27 cellular contexts compared by ENCODE assay signal in genomic region chr16:4525634-4526277, GRCh38. TPM values are rescaled to one million over a fixed set of nuclear protein-coding genes. Genes with fewer than 3 reads are reported as not detected.
DNase-seq lines count a peak whose midpoint lies in the region; ATAC-seq and TF ChIP-seq lines count a peak whose summit lies in the region.
"Had no signal": no experiment of that assay in that cellular context is flagged by ENCODE, and none has a peak within 500 bp of the region (broad histone marks: within the 10 kb centered on the region; RNA-seq: fewer than 3 reads in every experiment).

No MANE protein-coding gene starts in this region.

- ATAC-seq in left ventricle myocardium superior, result peak; percentile 7
- no peak for ATAC-seq in Right ventricle myocardium inferior
- no peak for ATAC-seq in PC-3
- ATAC-seq: Panc1; stimulated activated effector memory CD8-positive, alpha-beta T cell treated with anti-CD3 and anti-CD28 coated beads, Interleukin-12 subunit alpha, Interleukin-12 subunit beta, amount 100 ng/mL, for 72 hours had no signal

- TF ChIP-seq CTCF in brain (conservative IDR thresholded peaks at IDR 0.05), result no peak
- TF ChIP-seq CTCF in PC-3 (conservative IDR thresholded peaks at IDR 0.05; ENCODE audit: low read depth, low read length), result no peak

- CTCF ChIA-PET in PC-3 (lab: Charles Lee), result no interaction called here

- H3K27ac ChIP-seq in PC-3 (ENCODE audit: low read length), result no peak overlapping the region
- H3K27ac ChIP-seq: ascending aorta, ovary had no signal

- no peaks in the 10 kb centered on the region for H3K9me2 ChIP-seq in PC-3 (replicated peaks; ENCODE audit: low read length)

- peaks cover 80% of the 10 kb centered on the region for H3K4me1 Mint-ChIP-seq in brain

- no peak overlapping the region for H2AFZ ChIP-seq in PC-3 (ENCODE audit: low read length)

- peak overlapping the region in 3 of 5 experiments; percentile 75 to 99 (median 86) for H3K27ac Mint-ChIP-seq in brain
- H3K27ac Mint-ChIP-seq: activated B cell treated with CpG ODN at 0.5 μM for 24 hours; nephron; stimulated activated effector memory CD8-positive, alpha-beta T cell treated with anti-CD3 and anti-CD28 coated beads, Interleukin-12 subunit alpha, Interleukin-12 subunit beta, amount 100 ng/mL, for 72 hours had no signal

- POLR2A ChIA-PET in PC-3 (lab: Charles Lee; ENCODE audit: unreplicated experiment), result no interaction called here

- TF ChIP-seq POLR2A in erythroblast (IDR thresholded peaks at IDR 0.05; ENCODE audit: low read length), result no peak

- H3K36me3 ChIP-seq in PC-3 (ENCODE audit: low read depth, low read length), result no peaks in the 10 kb centered on the region
- H3K36me3 ChIP-seq: ovary had no signal

- H3K9ac ChIP-seq in PC-3 (ENCODE audit: low read length), result no peak overlapping the region

- H3K27me3 ChIP-seq in PC-3 (ENCODE audit: low read length), result no peaks in the 10 kb centered on the region
- H3K27me3 ChIP-seq: ascending aorta, ovary had no signal

- DNase-seq in left ventricle myocardium superior (no peak), Right ventricle myocardium inferior (ENCODE audit: missing footprints) (no peak), left kidney (ENCODE audit: low read depth, low spot score) (peak; percentile 36), NOMO-1 treated with dmso at 0.1 percent for 144 hours (lab: John Stamatoyannopoulos, UW; ENCODE audit: unreplicated experiment) (no peak), PC-3 (no peak), erythroblast (lab: John Stamatoyannopoulos, UW) (no peak)
- DNase-seq: activated B cell treated with CpG ODN at 0.5 μM for 24 hours; Calu3; dermis blood vessel endothelial cell; kidney; NCI-H1048; NCI-H1694; NCI-H524 treated with DMSO at 0.1 percent for 48 hours; ovary; right cardiac atrium; stimulated activated CD4-positive, alpha-beta T cell treated with anti-CD3 and anti-CD28 coated beads, Interleukin-12 subunit alpha, Interleukin-12 subunit beta, amount 100 ng/mL, for 4 hours; stimulated activated CD4-positive, alpha-beta T cell treated with anti-CD3 and anti-CD28 coated beads, Interleukin-4, amount 100 ng/mL, for 1 hour had no signal

- BruUV-seq in PC-3 (replicated peaks; lab: Mats Ljungman, UMichigan), result no TSS peak

- no peak overlapping the region for H3K4me2 ChIP-seq in PC-3 (ENCODE audit: low read length)

- H3K4me3 ChIP-seq in PC-3 (ENCODE audit: low read length), result no peak overlapping the region
- H3K4me3 ChIP-seq: ascending aorta, ovary had no signal

- H3K4me1 ChIP-seq in PC-3 (ENCODE audit: insufficient read depth, low read length), result no peaks in the 10 kb centered on the region

- no peaks in the 10 kb centered on the region for H3K9me3 ChIP-seq in PC-3 (ENCODE audit: low read length)
- H3K9me3 ChIP-seq: ascending aorta, ovary had no signal

- H3F3A ChIP-seq in PC-3 (ENCODE audit: low read length, unreplicated experiment), result no peaks in the 10 kb centered on the region

- intact Hi-C loops in left ventricle myocardium superior (cut with micrococcal nuclease), result no loop called here
- intact Hi-C loops in Right ventricle myocardium inferior (cut with DNase I), result no loop called here
- intact Hi-C loops in PC-3 (cut with micrococcal nuclease), result no loop called here

- no peak overlapping the region for H3K4me3 Mint-ChIP-seq in brain
- H3K4me3 Mint-ChIP-seq: activated B cell treated with CpG ODN at 0.5 μM for 24 hours; activated naive CD8-positive, alpha-beta T cell; central memory CD8-positive, alpha-beta T cell; nephron; stimulated activated effector memory CD8-positive, alpha-beta T cell treated with anti-CD3 and anti-CD28 coated beads, Interleukin-12 subunit alpha, Interleukin-12 subunit beta, amount 100 ng/mL, for 72 hours had no signal

- H3K36me3 Mint-ChIP-seq in brain, result peaks cover 34% of the 10 kb centered on the region

- H4K20me1 ChIP-seq in PC-3 (ENCODE audit: low read length), result no peaks in the 10 kb centered on the region

- no peaks in the 10 kb centered on the region for H3K79me2 ChIP-seq in PC-3 (ENCODE audit: low read length)

- H3K9me3 Mint-ChIP-seq in brain, result no peaks in the 10 kb centered on the region
- H3K9me3 Mint-ChIP-seq: activated B cell treated with CpG ODN at 0.5 μM for 24 hours; central memory CD8-positive, alpha-beta T cell; IgD-negative memory B cell; nephron; stimulated activated effector memory CD8-positive, alpha-beta T cell treated with anti-CD3 and anti-CD28 coated beads, Interleukin-12 subunit alpha, Interleukin-12 subunit beta, amount 100 ng/mL, for 72 hours had no signal

- H3K27me3 Mint-ChIP-seq in brain, result no peaks in the 10 kb centered on the region
- H3K27me3 Mint-ChIP-seq: activated B cell treated with CpG ODN at 0.5 μM for 24 hours; activated naive CD8-positive, alpha-beta T cell; central memory CD8-positive, alpha-beta T cell had no signal

RNA-seq across cellular contexts. Expression of gene CDIP1, which starts 12.8 kb away (rescaled TPM):
- total RNA-seq in left ventricle myocardium superior, result 53.3 TPM
- total RNA-seq in Right ventricle myocardium inferior, result 46.3 TPM
- 161 TPM for polyA plus RNA-seq in brain (ENCODE audit: insufficient read depth, low read depth, low replicate concordance)
- total RNA-seq in PC-3 (2014; rRNA removed), result 7.1 and 8.7 TPM in 2 replicates

RNA-seq across cellular contexts. Expression of gene C16orf96, which starts 30.4 kb away (rescaled TPM):
- total RNA-seq in left ventricle myocardium superior (0.07 TPM), Right ventricle myocardium inferior (0.05 TPM), PC-3 (2014; rRNA removed) (not detected in 2 replicates)
- 0.90 TPM for polyA plus RNA-seq in brain (ENCODE audit: insufficient read depth, low read depth, low replicate concordance)
- total RNA-seq: ascending aorta, Calu3, dermis blood vessel endothelial cell, lung microvascular endothelial cell had no signal
- polyA plus RNA-seq: fibroblast of lung had no signal

RNA-seq across cellular contexts. Expression of gene HMOX2, which starts 49.6 kb away (rescaled TPM):
- total RNA-seq in left ventricle myocardium superior, result 121 TPM
- total RNA-seq in Right ventricle myocardium inferior, result 126 TPM
- polyA plus RNA-seq in brain (ENCODE audit: insufficient read depth, low read depth, low replicate concordance), result 123 TPM
- 86.9 and 88.1 TPM in 2 replicates for total RNA-seq in PC-3 (2014; rRNA removed)

RNA-seq across cellular contexts. Expression of gene NMRAL1, which starts 51.3 kb away (rescaled TPM):
- total RNA-seq in left ventricle myocardium superior (24.7 TPM), Right ventricle myocardium inferior (26.0 TPM), PC-3 (2014; rRNA removed) (92.6 and 119 TPM in 2 replicates)
- polyA plus RNA-seq in brain (ENCODE audit: insufficient read depth, low read depth, low replicate concordance), result 116 TPM
